ENCODE assay signal across 24 cellular contexts in genomic region chr7:43136064-43136463, GRCh38. TPM values are rescaled to one million over a fixed set of nuclear protein-coding genes. Genes with fewer than 3 reads are reported as not detected.
DNase-seq lines count a peak whose midpoint lies in the region; ATAC-seq, FAIRE-seq and TF ChIP-seq lines count a peak whose summit lies in the region.
"Had no signal": no experiment of that assay in that cellular context is flagged by ENCODE, and none has a peak within 500 bp of the region (broad histone marks: within the 10 kb centered on the region; RNA-seq: fewer than 3 reads in every experiment).

No MANE protein-coding gene starts in this region.

- no peak overlapping the region for H3K23ac ChIP-seq in H1 (ENCODE audit: insufficient read length)
- H3K23ac ChIP-seq in mesenchymal stem cell (ENCODE audit: low read length in 2 of 2): no peak overlapping the region

- 0 out of 2 replicates have a peak overlapping the region, but pooled peaks have one; percentile 58 for H3K4me2 ChIP-seq in HCT116 (ENCODE audit: low read length)
- peak overlapping the region; percentile 41 for H3K4me2 ChIP-seq in OCI-LY7 (ENCODE audit: low read length)
- no peak overlapping the region for H3K4me2 ChIP-seq in H1 (ENCODE audit: insufficient read depth in 1 of 2, low read depth in 2 of 2, low read length in 2 of 2)
- H3K4me2 ChIP-seq in mesenchymal stem cell (ENCODE audit: low read length, poor library complexity, severe bottlenecking): no peak overlapping the region
- H3K4me2 ChIP-seq: KMS-11 had no signal

- H3K9me2 ChIP-seq in HCT116 (ENCODE audit: insufficient read depth): no peaks in the 10 kb centered on the region
- no peaks in the 10 kb centered on the region for H3K9me2 ChIP-seq in OCI-LY7 (ENCODE audit: insufficient read depth, low read length)

- H4K20me1 ChIP-seq in HCT116 (ENCODE audit: insufficient read depth): no peaks in the 10 kb centered on the region
- no peaks in the 10 kb centered on the region for H4K20me1 ChIP-seq in OCI-LY7 (ENCODE audit: insufficient read depth, low read length)
- H4K20me1 ChIP-seq in H1 (replicated peaks in 1 of 2; ENCODE audit: control insufficient read depth in 1 of 2, insufficient read depth in 2 of 2, low read length in 2 of 2): no peaks in the 10 kb centered on the region

- H3K79me1 ChIP-seq in H1 (ENCODE audit: low read depth, low read length): no peaks in the 10 kb centered on the region; the same call in 1 of the 2 replicates
- no peaks in the 10 kb centered on the region for H3K79me1 ChIP-seq in mesenchymal stem cell (replicated peaks; ENCODE audit: low read length, poor library complexity, severe bottlenecking)

- intact Hi-C loops in HCT116 (cut with micrococcal nuclease): no loop called here
- intact Hi-C loops in OCI-LY7 (cut with micrococcal nuclease; ENCODE audit: unreplicated experiment): no loop called here
- intact Hi-C loops in left colon (cut with DNase I, micrococcal nuclease): no loop called here
- intact Hi-C loops in cardiac septum (cut with DNase I): no loop called here

- POLR2A ChIA-PET in HCT116 (lab: Charles Lee) (no interaction called here), OCI-LY7 (lab: Charles Lee) (interaction anchor here (0.8 to 2.6 kb wide), 10 partner anchors 8 to 109 kb away, joined by 3 to 7 read pairs (median 4); no protein-coding TSS in a partner anchor), H1 (lab: Charles Lee; ENCODE audit: partially characterized antibody) (interaction anchor here (0.6 to 1.4 kb wide), 5 partner anchors 23 to 586 kb away, joined by 3 to 4 read pairs (median 3); partner anchors contain the start of genes HECW1 and MRPL32)

- H3K4me1 ChIP-seq in HCT116 (ENCODE audit: control insufficient read depth in 1 of 2, insufficient read depth in 2 of 2, low read length in 2 of 2) (peaks cover 16 to 28% of the 10 kb centered on the region in 2 experiments), OCI-LY7 (ENCODE audit: insufficient read depth, low read length, poor library complexity, severe bottlenecking) (peaks cover 20% of the 10 kb centered on the region), H1 (replicated peaks in 1 of 4; ENCODE audit: control insufficient read depth in 3 of 4, insufficient read depth in 4 of 4, low read length in 3 of 4) (peaks cover 6 to 24% (median 16%) of the 10 kb centered on the region in 4 experiments; a peak in 6 of 7 replicates), mesenchymal stem cell (ENCODE audit: control insufficient read depth, insufficient read depth, low read depth, low read length) (peaks cover 13% of the 10 kb centered on the region), Peyer's patch (no peaks in the 10 kb centered on the region)

- no peak for TF ChIP-seq RAD21 in HCT116 (IDR thresholded peaks at IDR 0.05; ENCODE audit: low read depth)
- no peak for TF ChIP-seq RAD21 in H1 (IDR thresholded peaks at IDR 0.05 in 1 of 2, conservative IDR thresholded peaks at IDR 0.05 in 1 of 2; ENCODE audit: low read depth in 2 of 2, low read length in 2 of 2)

- no peak overlapping the region for H2BK15ac ChIP-seq in H1 (ENCODE audit: low read length)
- no peak overlapping the region for H2BK15ac ChIP-seq in mesenchymal stem cell (ENCODE audit: low read depth, poor library complexity, severe bottlenecking)

- H4K91ac ChIP-seq in H1 (replicated peaks; ENCODE audit: insufficient read length, low read length): peak overlapping the region; percentile 6
- H4K91ac ChIP-seq in mesenchymal stem cell (ENCODE audit: low read length): no peak overlapping the region

- no peak for FAIRE-seq in H1 (lab: Jason Lieb, UNC)
- FAIRE-seq: GM12892 had no signal

- H2BK120ac ChIP-seq in H1 (replicated peaks; ENCODE audit: low read depth, low read length) (peak overlapping the region; percentile 0), mesenchymal stem cell (ENCODE audit: low read depth, low read length) (no peak overlapping the region)

- 87% methylated on average over 2 of the region's 2 CpGs; no CpG with 5 or more reads in 1 of the 2 experiments for WGBS in H1 (ENCODE audit: extremely low coverage in 1 of 2, insufficient coverage in 1 of 2, insufficient read length in 1 of 2, insufficient replicate concordance in 2 of 2, low coverage in 1 of 2, low lambda C conversion rate in 2 of 2, missing lambda C conversion rate in 1 of 2), 2 experiments
- 88% methylated on average over 2 of the region's 2 CpGs for WGBS in mesenchymal stem cell

- no peak overlapping the region for H3K14ac ChIP-seq in H1 (ENCODE audit: insufficient read length)
- H3K14ac ChIP-seq in mesenchymal stem cell (ENCODE audit: low read length in 2 of 2): no peak overlapping the region

- H4K5ac ChIP-seq in H1 (ENCODE audit: insufficient read length, low read depth, low read length): no peak overlapping the region

- TF ChIP-seq EP300 in H1 (IDR thresholded peaks at IDR 0.05; ENCODE audit: borderline replicate concordance in 1 of 2, low read depth in 2 of 2, low read length in 2 of 2): no peak

- H3K27me3 ChIP-seq in HCT116 (ENCODE audit: insufficient read depth, low read length): no peaks in the 10 kb centered on the region
- H3K27me3 ChIP-seq in H1 (replicated peaks in 1 of 4; ENCODE audit: control insufficient read depth in 3 of 4, extremely low read depth in 1 of 4, insufficient read depth in 3 of 4, low read length in 3 of 4): no peaks in the 10 kb centered on the region
- H3K27me3 ChIP-seq in mesenchymal stem cell (ENCODE audit: control insufficient read depth in 1 of 2, insufficient read depth in 1 of 2, low read length in 2 of 2): peaks cover 0 to 3% of the 10 kb centered on the region in 2 experiments
- H3K27me3 ChIP-seq in Peyer's patch: no peaks in the 10 kb centered on the region

- BruUV-seq in HCT116 (replicated peaks; lab: Mats Ljungman, UMichigan): no TSS peak
- no TSS peak for BruUV-seq in OCI-LY7 (replicated peaks; lab: Mats Ljungman, UMichigan)

- H3K79me2 ChIP-seq in HCT116 (ENCODE audit: insufficient read depth, low read length): no peaks in the 10 kb centered on the region
- H3K79me2 ChIP-seq in OCI-LY7 (ENCODE audit: insufficient read depth, low read depth, low read length): no peaks in the 10 kb centered on the region
- H3K79me2 ChIP-seq in H1 (ENCODE audit: control insufficient read depth in 1 of 2, insufficient read depth in 2 of 2, low read length in 2 of 2): no peaks in the 10 kb centered on the region

- no peak for ATAC-seq in HCT116
- no peak for ATAC-seq in left colon
- ATAC-seq in HG02852 (IDR thresholded peaks at IDR 0.05; ENCODE audit: unreplicated experiment): no peak
- ATAC-seq: CD8-positive, alpha-beta T cell had no signal

- H3K23me2 ChIP-seq in H1 (ENCODE audit: low read depth, low read length): no peaks in the 10 kb centered on the region

- H2BK12ac ChIP-seq in H1 (ENCODE audit: low read depth, low read length) (0 out of 2 replicates have a peak overlapping the region, but pooled peaks have one; percentile 70), mesenchymal stem cell (ENCODE audit: low read length in 2 of 2) (no peak overlapping the region)

- DNase-seq in HCT116 (ENCODE audit: low read depth, low spot score): no peak
- DNase-seq in OCI-LY7 (ENCODE audit: low spot score): peak; percentile 60
- no peak for DNase-seq in H1 (ENCODE audit: low read depth in 1 of 2, low spot score in 2 of 2)
- no peak for DNase-seq in mesenchymal stem cell
- no peak for DNase-seq in left colon
- DNase-seq in Peyer's patch: no peak
- DNase-seq in cardiac septum (ENCODE audit: low spot score): no peak
- DNase-seq: AML-193; C1 segment of cervical spinal cord; Calu3; CD8-positive, alpha-beta T cell; DMS153; NCI-H1105; NCI-H2081; NCI-H2171 treated with DMSO at 0.1 percent for 48 hours; NCI-H446; NCI-H526; OCI-M1; Right ventricle myocardium superior had no signal

- H2AFZ ChIP-seq in HCT116 (ENCODE audit: low read depth, low read length, poor library complexity, severe bottlenecking) (no peak overlapping the region), OCI-LY7 (ENCODE audit: low read length) (peak overlapping the region; percentile 8; the same call in 1 of the 2 replicates), H1 (ENCODE audit: low read length) (no peak overlapping the region), mesenchymal stem cell (ENCODE audit: low read depth, low read length) (no peak overlapping the region)

- H2BK5ac ChIP-seq in H1 (ENCODE audit: low read depth, low read length) (peak overlapping the region; percentile 95; the same call in 1 of the 2 replicates), mesenchymal stem cell (ENCODE audit: low read depth, low read length, poor library complexity, severe bottlenecking) (no peak overlapping the region)

- H3K9me3 ChIP-seq in HCT116 (ENCODE audit: control insufficient read depth in 1 of 2, insufficient read depth in 1 of 2, low read depth in 1 of 2, low read length in 2 of 2): no peaks in the 10 kb centered on the region
- no peaks in the 10 kb centered on the region for H3K9me3 ChIP-seq in OCI-LY7 (ENCODE audit: low read length)
- no peaks in the 10 kb centered on the region for H3K9me3 ChIP-seq in H1 (ENCODE audit: insufficient read depth in 2 of 2, low read depth in 1 of 2, low read length in 1 of 2)
- H3K9me3 ChIP-seq in mesenchymal stem cell (ENCODE audit: control insufficient read depth, low read length): no peaks in the 10 kb centered on the region
- H3K9me3 ChIP-seq in Peyer's patch: no peaks in the 10 kb centered on the region

- TF ChIP-seq POLR2A in HCT116 (IDR thresholded peaks at IDR 0.05; ENCODE audit: borderline replicate concordance, extremely low read depth, insufficient read depth, insufficient read length) (no peak), H1 (IDR thresholded peaks at IDR 0.05; ENCODE audit: control extremely low read depth in 1 of 2, low read depth in 2 of 2, low read length in 2 of 2) (no peak), Peyer's patch (IDR thresholded peaks at IDR 0.05) (no peak)

- H3K27ac ChIP-seq in HCT116 (ENCODE audit: low read depth, low read length) (no peak overlapping the region), OCI-LY7 (ENCODE audit: low read depth, low read length, poor library complexity, severe bottlenecking) (no peak overlapping the region), H1 (ENCODE audit: low read depth, low read length) (no peak overlapping the region), mesenchymal stem cell (ENCODE audit: low read length, poor library complexity, severe bottlenecking) (no peak overlapping the region), Peyer's patch (no peak overlapping the region)
- H3K27ac ChIP-seq: KMS-11 had no signal

- no peak for TF ChIP-seq CTCF in HCT116 (IDR thresholded peaks at IDR 0.05 in 2 of 3, conservative IDR thresholded peaks at IDR 0.05 in 1 of 3; ENCODE audit: borderline replicate concordance in 1 of 3, insufficient read depth in 1 of 3, low read depth in 2 of 3, low read length in 2 of 3)
- no peak for TF ChIP-seq CTCF in OCI-LY7 (conservative IDR thresholded peaks at IDR 0.05; ENCODE audit: low read length)
- TF ChIP-seq CTCF in H1 (IDR thresholded peaks at IDR 0.05; ENCODE audit: control extremely low read depth in 1 of 3, insufficient read depth in 1 of 3, low read depth in 1 of 3, low read length in 3 of 3): no peak
- no peak for TF ChIP-seq CTCF in Peyer's patch (IDR thresholded peaks at IDR 0.05)

- H3K4ac ChIP-seq in H1 (replicated peaks; ENCODE audit: insufficient read length, low read depth, low read length) (no peak overlapping the region), mesenchymal stem cell (ENCODE audit: low read depth in 1 of 2, low read length in 2 of 2) (no peak overlapping the region)

- no peak overlapping the region for H3K56ac ChIP-seq in H1 (replicated peaks; ENCODE audit: insufficient read length, low read depth, low read length)

- H3K36me3 ChIP-seq in HCT116 (ENCODE audit: control insufficient read depth in 1 of 2, insufficient read depth in 2 of 2, low read length in 2 of 2): no peaks in the 10 kb centered on the region
- no peaks in the 10 kb centered on the region for H3K36me3 ChIP-seq in OCI-LY7 (ENCODE audit: insufficient read depth, low read length)
- no peaks in the 10 kb centered on the region for H3K36me3 ChIP-seq in H1 (ENCODE audit: control insufficient read depth in 2 of 4, insufficient read depth in 4 of 4, low read length in 3 of 4)
- no peaks in the 10 kb centered on the region for H3K36me3 ChIP-seq in mesenchymal stem cell (ENCODE audit: control insufficient read depth in 1 of 2, insufficient read depth in 2 of 2, low read depth in 1 of 2, low read length in 2 of 2)
- no peaks in the 10 kb centered on the region for H3K36me3 ChIP-seq in Peyer's patch

- H3K18ac ChIP-seq in H1 (ENCODE audit: extremely low read depth, low read length) (peak overlapping the region; percentile 15; the same call in 1 of the 2 replicates), mesenchymal stem cell (ENCODE audit: low read depth in 1 of 2, low read length in 2 of 2) (no peak overlapping the region)

- RAD21 ChIA-PET in HCT116 (lab: Charles Lee; ENCODE audit: low non-redundant PET in 1 of 2, low total read pairs in 2 of 2, uncharacterized antibody in 2 of 2, unreplicated experiment in 2 of 2): no interaction called here

- peak overlapping the region; percentile 64; the same call in 1 of the 2 replicates for H2BK20ac ChIP-seq in H1 (ENCODE audit: low read length)

- CTCF ChIA-PET in HCT116 (lab: Charles Lee) (no interaction called here), OCI-LY7 (lab: Charles Lee; ENCODE audit: unreplicated experiment) (interaction anchor here (0.9 kb wide), 1 partner anchor 56 kb away, joined by 5 read pairs; no protein-coding TSS in a partner anchor), H1 (lab: Charles Lee; ENCODE audit: partially characterized antibody) (interaction anchor here (0.6 to 3.2 kb wide), 16 partner anchors 9 to 989 kb away, joined by 3 to 13 read pairs (median 3); no protein-coding TSS in a partner anchor)

- H3K9ac ChIP-seq in HCT116 (ENCODE audit: low read length) (no peak overlapping the region), H1 (replicated peaks in 1 of 4; ENCODE audit: extremely low read depth in 1 of 4, low read depth in 3 of 4, low read length in 3 of 4) (no peak overlapping the region), mesenchymal stem cell (ENCODE audit: low read length) (no peak overlapping the region)
- H3K9ac ChIP-seq: KMS-11 had no signal

- H4K8ac ChIP-seq in H1 (ENCODE audit: extremely low read depth, insufficient read depth, low read length) (no peak overlapping the region), mesenchymal stem cell (ENCODE audit: low read length) (no peak overlapping the region)

- H2AK5ac ChIP-seq in H1 (ENCODE audit: low read depth, low read length) (no peak overlapping the region; the same call in 1 of the 2 replicates), mesenchymal stem cell (ENCODE audit: low read length, severe bottlenecking) (peak overlapping the region; percentile 96)

- H3K4me3 ChIP-seq in HCT116 (replicated peaks in 1 of 2; ENCODE audit: low read depth in 1 of 2, low read length in 2 of 2) (no peak overlapping the region), OCI-LY7 (ENCODE audit: low read depth, low read length, poor library complexity, severe bottlenecking) (no peak overlapping the region), H1 (ENCODE audit: extremely low read depth in 1 of 4, insufficient read depth in 2 of 4, low read depth in 3 of 4, low read length in 4 of 4) (no peak overlapping the region), mesenchymal stem cell (ENCODE audit: insufficient read depth in 1 of 2, low read depth in 1 of 2, low read length in 2 of 2) (no peak overlapping the region), Peyer's patch (no peak overlapping the region)

RNA-seq across cellular contexts. Expression of gene HECW1, which starts 23.6 kb away (rescaled TPM):
- total RNA-seq in HCT116 (2021; ENCODE audit: unreplicated experiment) (5.6 TPM), OCI-LY7 (2022) (1.9 and 2.0 TPM in 2 replicates), left colon (under 1 TPM; 0.58 to 0.89 TPM), Peyer's patch (1 to 10 TPM in 2 of 4 donors, under 1 TPM in 1, not detected in 1; 0.83 to 3.9 (median 2.7) TPM), cardiac septum (not detected)
- polyA plus RNA-seq in HCT116 (2012): 2.8 and 3.1 TPM in 2 replicates
- 2.0 TPM in 2 replicates for total RNA-seq in OCI-LY7 (2014; rRNA removed; shearing (Covaris generic))
- 10.5 and 12.7 TPM in 2 replicates for total RNA-seq in H1 (2021; fragmentation: NEBNext Ultra II Directional; extraction: Animal tissue kit (Norgen Biotek cat#: 25700))
- 2.9 and 5.8 TPM in 2 replicates for polyA plus RNA-seq in H1 (2011; rRNA removed)
- 2.3 TPM for polyA plus RNA-seq in H1 (2011; cell fraction: cytosol; rRNA removed)
- polyA plus RNA-seq in H1 (2011; cell fraction: nucleus; rRNA removed): 12.1 TPM
- 2.1 to 3.6 TPM (median 3.3 TPM) in 4 replicates for polyA plus RNA-seq in H1 (2012, experiment 1 of 2)
- 1.0 TPM for polyA plus RNA-seq in H1 (2012, experiment 2 of 2)
- polyA plus RNA-seq in H1 (2013, experiment 1 of 2): 6.3 TPM
- 6.7 TPM for polyA plus RNA-seq in H1 (2013, experiment 2 of 2)
- 5.9 and 7.5 TPM in 2 replicates for polyA minus RNA-seq in H1 (2011; rRNA and poly(A)+ RNA removed)
- polyA minus RNA-seq in H1 (2011; cell fraction: cytosol; rRNA and poly(A)+ RNA removed): 5.1 TPM
- polyA minus RNA-seq in H1 (2011; cell fraction: nucleus; rRNA and poly(A)+ RNA removed): 40.9 TPM
- polyA plus RNA-seq in mesenchymal stem cell (2013, experiment 1 of 2): 3.5 TPM
- polyA plus RNA-seq in mesenchymal stem cell (2013, experiment 2 of 2): 3.3 TPM
- total RNA-seq: CD8-positive, alpha-beta T cell; G401; Right ventricle myocardium superior; SK-MEL-5 had no signal

Comparison
In these comparisons a context has a peak if more than half of its experiments do, and no peak if none do; other contexts are left out.
1. H3K4me2 ChIP-seq: peak in HCT116 (single experiment) and OCI-LY7 (single experiment); none in H1 (0 of 2) and mesenchymal stem cell (single experiment).